In genomic region chrX:24513416-24513815, GRCh38 we compare ENCODE assay signal across 10 cellular contexts. TPM values are rescaled to one million over a fixed set of nuclear protein-coding genes. Genes with fewer than 3 reads are reported as not detected.
DNase-seq lines count a peak whose midpoint lies in the region; ATAC-seq and TF ChIP-seq lines count a peak whose summit lies in the region.
"Had no signal": no experiment of that assay in that cellular context is flagged by ENCODE, and none has a peak within 500 bp of the region (broad histone marks: within the 10 kb centered on the region; RNA-seq: fewer than 3 reads in every experiment).

No MANE protein-coding gene starts in this region.

- peak; percentile 68 for DNase-seq in activated CD4-positive, alpha-beta memory T cell treated with anti-CD3 and anti-CD28 coated beads for 36 hours
- DNase-seq in NCI-H2081 treated with DMSO at 0.1 percent for 48 hours (lab: John Stamatoyannopoulos, UW) (no peak), heart right ventricle (no peak), CD1c-positive myeloid dendritic cell (ENCODE audit: extremely low spot score) (no peak), nephron progenitor cell (no peak)
- DNase-seq: DMS153; effector CD4-positive, alpha-beta T cell had no signal

- H3K9me3 Mint-ChIP-seq in activated CD4-positive, alpha-beta memory T cell treated with anti-CD3 and anti-CD28 coated beads for 36 hours: no peaks in the 10 kb centered on the region
- H3K9me3 Mint-ChIP-seq in nephron progenitor cell: no peaks in the 10 kb centered on the region

- TF ChIP-seq CTCF in heart right ventricle (IDR thresholded peaks at IDR 0.05) (no peak), nephron progenitor cell (IDR thresholded peaks at IDR 0.05) (no peak)

- no peak for TF ChIP-seq POLR2A in GM18505 (IDR thresholded peaks at IDR 0.05; ENCODE audit: borderline replicate concordance, extremely low read depth, insufficient read depth, insufficient read length)

- H3K4me3 Mint-ChIP-seq in activated CD4-positive, alpha-beta memory T cell treated with anti-CD3 and anti-CD28 coated beads for 36 hours: no peak overlapping the region
- H3K4me3 Mint-ChIP-seq in nephron progenitor cell: no peak overlapping the region

- ATAC-seq in GM18505 (IDR thresholded peaks at IDR 0.05; ENCODE audit: unreplicated experiment) (peak; percentile 93), GM19395 (IDR thresholded peaks at IDR 0.05; ENCODE audit: unreplicated experiment) (peak; percentile 96), HG02970 (IDR thresholded peaks at IDR 0.05; ENCODE audit: low FRiP score, unreplicated experiment) (peak; percentile 71), heart right ventricle (no peak)

- peak overlapping the region; percentile 42 for H3K27ac Mint-ChIP-seq in activated CD4-positive, alpha-beta memory T cell treated with anti-CD3 and anti-CD28 coated beads for 36 hours
- no peak overlapping the region for H3K27ac Mint-ChIP-seq in nephron progenitor cell

- H3K36me3 Mint-ChIP-seq in activated CD4-positive, alpha-beta memory T cell treated with anti-CD3 and anti-CD28 coated beads for 36 hours: peaks cover 18% of the 10 kb centered on the region
- H3K36me3 Mint-ChIP-seq in nephron progenitor cell (ENCODE audit: low read depth): peaks cover 30% of the 10 kb centered on the region

- no peak overlapping the region for H3K27ac ChIP-seq in heart right ventricle

- intact Hi-C loops in activated CD4-positive, alpha-beta memory T cell treated with anti-CD3 and anti-CD28 coated beads for 36 hours (cut with micrococcal nuclease): loop anchor here (1.0 to 5.0 kb wide), 4 partner anchors 33 to 169 kb away; partner anchors contain the start of gene PDK3
- intact Hi-C loops in heart right ventricle (cut with DNase I): no loop called here

- no peak overlapping the region for H3K4me3 ChIP-seq in heart right ventricle

- H3K27me3 Mint-ChIP-seq in activated CD4-positive, alpha-beta memory T cell treated with anti-CD3 and anti-CD28 coated beads for 36 hours: no peaks in the 10 kb centered on the region
- peaks cover 4% of the 10 kb centered on the region for H3K27me3 Mint-ChIP-seq in nephron progenitor cell (ENCODE audit: low read depth, poor library complexity)

- H3K9me3 ChIP-seq in heart right ventricle: no peaks in the 10 kb centered on the region

- peaks cover 23% of the 10 kb centered on the region for H3K4me1 Mint-ChIP-seq in activated CD4-positive, alpha-beta memory T cell treated with anti-CD3 and anti-CD28 coated beads for 36 hours (ENCODE audit: low read depth)
- no peaks in the 10 kb centered on the region for H3K4me1 Mint-ChIP-seq in nephron progenitor cell

- H3K27me3 ChIP-seq in heart right ventricle: peaks cover 0 to 34% (median 0%) of the 10 kb centered on the region in 7 donors

- CTCF ChIA-PET in activated CD4-positive, alpha-beta memory T cell treated with anti-CD3 and anti-CD28 coated beads for 36 hours (lab: Charles Lee): interaction anchor here (1.2 to 1.6 kb wide), 2 partner anchors 117 to 142 kb away, joined by 3 to 5 read pairs; no protein-coding TSS in a partner anchor

- POLR2A ChIA-PET in activated CD4-positive, alpha-beta memory T cell treated with anti-CD3 and anti-CD28 coated beads for 36 hours (lab: Charles Lee): interaction anchor here (1.5 kb wide), 1 partner anchor 49 kb away, joined by 3 read pairs; the partner anchor contains the start of gene PDK3

- no peaks in the 10 kb centered on the region for H3K4me1 ChIP-seq in heart right ventricle

- WGBS in heart right ventricle, 2 donors: 78 to 80% methylated on average over 5 of the region's 5 CpGs

- peaks cover 0 to 13% (median 0%) of the 10 kb centered on the region in 9 donors for H3K36me3 ChIP-seq in heart right ventricle

RNA-seq across cellular contexts. Expression of gene PDK3, which starts 48.3 kb away (rescaled TPM):
- total RNA-seq in activated CD4-positive, alpha-beta memory T cell treated with anti-CD3 and anti-CD28 coated beads for 36 hours: 10 to 100 TPM; 39.8 to 41.3 TPM
- total RNA-seq in heart right ventricle: 10 to 100 TPM in 6 of 10 donors, 1 to 10 TPM in 4; 3.8 to 18.4 (median 10.5) TPM
- polyA plus RNA-seq in heart right ventricle: 1 to 10 TPM; 1.8 to 2.2 TPM

Comparison
In these comparisons a context has a peak if more than half of its experiments do, and no peak if none do; other contexts are left out.
1. ATAC-seq: peak in GM18505 (single experiment), GM19395 (single experiment) and HG02970 (single experiment); none in heart right ventricle (0 of 8).